In genomic region chr1:31703431-31704260, GRCh38 we compare ENCODE assay signal across 9 cellular contexts. TPM values are rescaled to one million over a fixed set of nuclear protein-coding genes. Genes with fewer than 3 reads are reported as not detected.
DNase-seq lines count a peak whose midpoint lies in the region; ATAC-seq and TF ChIP-seq lines count a peak whose summit lies in the region.
"Had no signal": no experiment of that assay in that cellular context is flagged by ENCODE, and none has a peak within 500 bp of the region (broad histone marks: within the 10 kb centered on the region; RNA-seq: fewer than 3 reads in every experiment).

Gene COL16A1 (minus strand): TSS chr1:31704017. CDS start chr1:31702193, 1,824 bp downstream.

- intact Hi-C loops in transverse colon (cut with DNase I; ENCODE audit: low total_unique reads) = no loop called here

- H3K27ac ChIP-seq in transverse colon = peak within 1 kb of the TSS; percentile 84 to 93 (median 87)

- H3K27me3 ChIP-seq in MG63 (no peaks in the 10 kb centered on the region), transverse colon (peaks cover 13% of the 10 kb centered on the region)

- ATAC-seq in memory B cell (ENCODE audit: low read depth) (no peak), GM21360 (IDR thresholded peaks at IDR 0.05; ENCODE audit: unreplicated experiment) (no peak)

- H3K9me3 Mint-ChIP-seq in memory B cell = no peaks in the 10 kb centered on the region
- H3K9me3 Mint-ChIP-seq: neural crest cell had no signal

- H3K27ac Mint-ChIP-seq in memory B cell = no peak within 1 kb of the TSS

- H3K9me3 ChIP-seq in MG63 = no peaks in the 10 kb centered on the region
- H3K9me3 ChIP-seq in transverse colon = no peaks in the 10 kb centered on the region

- H3K36me3 ChIP-seq in MG63 = peaks cover 26% of the 10 kb centered on the region
- no peaks in the 10 kb centered on the region for H3K36me3 ChIP-seq in transverse colon

- TF ChIP-seq CTCF in transverse colon (IDR thresholded peaks at IDR 0.05) = no peak

- peak within 1 kb of the TSS; percentile 47 for H3K4me3 Mint-ChIP-seq in memory B cell
- H3K4me3 Mint-ChIP-seq: neural crest cell had no signal

- DNase-seq in Ammon's horn (ENCODE audit: low spot score) (peak; percentile 68), MG63 (peak; percentile 90), epidermal melanocyte (ENCODE audit: insufficient read length, low spot score) (peak; percentile 60), memory B cell (ENCODE audit: low spot score in 2 of 2) (peak in 1 of 2 donors; percentile 38), transverse colon (peak; percentile 63), SKM-1 treated with dmso at 0.1 percent for 144 hours (lab: John Stamatoyannopoulos, UW; ENCODE audit: unreplicated experiment) (no peak)
- no peak for DNase-seq in activated CD4-positive, alpha-beta T cell treated with anti-CD3 and anti-CD28 coated beads for 48 hours

- no peaks in the 10 kb centered on the region for H3K36me3 Mint-ChIP-seq in memory B cell

- peaks cover 30 to 59% (median 42%) of the 10 kb centered on the region in 4 donors for H3K4me1 ChIP-seq in transverse colon

- WGBS in transverse colon (ENCODE audit: low coverage in 1 of 2), 2 donors = 20 to 48% methylated on average over 2 to 37 of the region's 39 CpGs

- peaks cover 21% of the 10 kb centered on the region for H3K27me3 Mint-ChIP-seq in memory B cell

- TF ChIP-seq EP300 in transverse colon (IDR thresholded peaks at IDR 0.05; ENCODE audit: low read depth) = no peak

- H3K4me3 ChIP-seq in MG63 (peak within 1 kb of the TSS; percentile 67), transverse colon (peak within 1 kb of the TSS; percentile 17 to 38 (median 32))

- in situ Hi-C loops in transverse colon (cut with MboI; ENCODE audit: low pct_ligation_motif_present in 1 of 4, low pct_unique_long_range_greater_than_20kb in 1 of 4, low sequenced_read_pairs in 3 of 4) = no loop called here

- TF ChIP-seq POLR2A in transverse colon (IDR thresholded peaks at IDR 0.05) = peak; percentile 41

- peaks cover 32% of the 10 kb centered on the region for H3K4me1 Mint-ChIP-seq in memory B cell

RNA-seq across cellular contexts. Expression of gene COL16A1, which starts in this region (rescaled TPM):
- total RNA-seq in MG63 (2014; rRNA removed; shearing (Covaris generic); ENCODE audit: low replicate concordance) = 156 and 192 TPM in 2 replicates
- total RNA-seq in transverse colon = 100 to 1,000 TPM in 1 of 4 donors, 10 to 100 TPM in 3; 14.3 to 135 (median 40.1) TPM

Comparison
In these comparisons a context has a peak if more than half of its experiments do, and no peak if none do; other contexts are left out.
1. DNase-seq: peak in Ammon's horn (single experiment), MG63 (single experiment), epidermal melanocyte (single experiment) and transverse colon (single experiment); none in SKM-1 treated with dmso at 0.1 percent for 144 hours (single experiment) and activated CD4-positive, alpha-beta T cell treated with anti-CD3 and anti-CD28 coated beads for 48 hours (single experiment).